In genomic region chr3:143824675-143825074, GRCh38 we compare ENCODE assay signal across 1 cellular context.
TF ChIP-seq lines count a peak whose summit lies in the region.

No MANE protein-coding gene starts in this region.

TF ChIP-seq in HepG2, 621 proteins besides CTCF, POLR2A, EP300 and RAD21 (continued from another document):
- TF ChIP-seq ZNF550 (CRISPR knock-in tag; IDR thresholded peaks at IDR 0.05; ENCODE audit: borderline replicate concordance) = no peak
- TF ChIP-seq ZNF296 (CRISPR knock-in tag; conservative IDR thresholded peaks at IDR 0.05) = no peak
- no peak for TF ChIP-seq ZNF607 (CRISPR knock-in tag; IDR thresholded peaks at IDR 0.05; ENCODE audit: borderline replicate concordance)
- no peak for TF ChIP-seq ZNF660 (CRISPR knock-in tag; IDR thresholded peaks at IDR 0.05; ENCODE audit: borderline replicate concordance, low read depth)
- no peak for TF ChIP-seq ZNF230 (CRISPR knock-in tag; IDR thresholded peaks at IDR 0.05)
- TF ChIP-seq ZNF253 (CRISPR knock-in tag; IDR thresholded peaks at IDR 0.05; ENCODE audit: borderline replicate concordance) = no peak
- no peak for TF ChIP-seq CCAR2 (optimal IDR thresholded peaks at IDR 0.05; ENCODE audit: low read depth, low read length)
- TF ChIP-seq ZSCAN30 (CRISPR knock-in tag; IDR thresholded peaks at IDR 0.05) = no peak
- no peak for TF ChIP-seq ATF1 (CRISPR knock-in tag; IDR thresholded peaks at IDR 0.05)
- no peak for TF ChIP-seq ZNF274 (CRISPR knock-in tag; IDR thresholded peaks at IDR 0.05)
- no peak for TF ChIP-seq AHDC1 (CRISPR knock-in tag; IDR thresholded peaks at IDR 0.05; ENCODE audit: borderline replicate concordance)
- no peak for TF ChIP-seq PHB2 (IDR thresholded peaks at IDR 0.05; ENCODE audit: partially characterized antibody)
- no peak for TF ChIP-seq GLMP (CRISPR knock-in tag; IDR thresholded peaks at IDR 0.05; ENCODE audit: borderline replicate concordance)
- no peak for TF ChIP-seq ISL2 (CRISPR knock-in tag; IDR thresholded peaks at IDR 0.05)
- TF ChIP-seq SMAD3 (CRISPR knock-in tag; IDR thresholded peaks at IDR 0.05) = no peak
TF ChIP-seq in HepG2: peak in this region for 0.
